ENCODE assay signal across 1 cellular context in the genomic region with DNA sequence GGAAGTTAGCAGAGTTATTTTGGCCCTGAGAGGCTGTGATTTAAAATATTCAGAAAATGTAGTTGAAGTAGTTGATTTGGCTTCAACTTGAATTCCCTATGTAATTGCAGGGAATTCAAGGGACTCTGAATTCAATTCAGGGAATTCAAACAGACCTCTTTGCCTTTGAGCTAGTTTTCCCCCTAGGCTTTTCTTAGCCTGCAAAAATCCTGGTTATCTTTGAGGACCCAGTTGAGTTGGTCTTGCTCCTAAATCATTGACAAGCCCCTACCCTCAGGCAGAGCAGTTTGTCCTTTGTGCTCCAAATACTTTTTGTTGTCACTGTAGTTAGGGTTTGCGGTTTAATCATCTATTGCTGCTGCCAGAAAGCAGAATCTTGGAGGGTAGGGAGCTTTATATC.
TF ChIP-seq lines count a peak whose summit lies in the region.

No MANE protein-coding gene starts in this region.

TF ChIP-seq in WTC11, 78 proteins besides CTCF, POLR2A, EP300 and RAD21 (continued from another document):
- no peak for TF ChIP-seq ATF2 (CRISPR knock-in tag; IDR thresholded peaks at IDR 0.05; ENCODE audit: borderline replicate concordance, low read depth)
- TF ChIP-seq RORB (CRISPR knock-in tag; IDR thresholded peaks at IDR 0.05), result no peak
- TF ChIP-seq CREB1 (CRISPR knock-in tag; IDR thresholded peaks at IDR 0.05), result no peak
- no peak for TF ChIP-seq JAZF1 (CRISPR knock-in tag; IDR thresholded peaks at IDR 0.05)
- no peak for TF ChIP-seq ZSCAN18 (CRISPR knock-in tag; IDR thresholded peaks at IDR 0.05)
- no peak for TF ChIP-seq NFYB (CRISPR knock-in tag; conservative IDR thresholded peaks at IDR 0.05; ENCODE audit: low read depth)
- TF ChIP-seq CDX4 (CRISPR knock-in tag; IDR thresholded peaks at IDR 0.05; ENCODE audit: borderline replicate concordance), result no peak
- TF ChIP-seq NFE2L1 (CRISPR knock-in tag; IDR thresholded peaks at IDR 0.05), result no peak
- TF ChIP-seq ZNF416 (CRISPR knock-in tag; IDR thresholded peaks at IDR 0.05), result no peak
- TF ChIP-seq, protein P1, sequence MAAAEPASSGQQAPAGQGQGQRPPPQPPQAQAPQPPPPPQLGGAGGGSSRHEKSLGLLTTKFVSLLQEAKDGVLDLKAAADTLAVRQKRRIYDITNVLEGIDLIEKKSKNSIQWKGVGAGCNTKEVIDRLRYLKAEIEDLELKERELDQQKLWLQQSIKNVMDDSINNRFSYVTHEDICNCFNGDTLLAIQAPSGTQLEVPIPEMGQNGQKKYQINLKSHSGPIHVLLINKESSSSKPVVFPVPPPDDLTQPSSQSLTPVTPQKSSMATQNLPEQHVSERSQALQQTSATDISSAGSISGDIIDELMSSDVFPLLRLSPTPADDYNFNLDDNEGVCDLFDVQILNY (CRISPR knock-in tag; IDR thresholded peaks at IDR 0.05), result no peak
- no peak for TF ChIP-seq FOXJ3 (CRISPR knock-in tag; IDR thresholded peaks at IDR 0.05; ENCODE audit: borderline replicate concordance)
- TF ChIP-seq FOXP1 (CRISPR knock-in tag; IDR thresholded peaks at IDR 0.05; ENCODE audit: borderline replicate concordance), result no peak
- TF ChIP-seq JUN (CRISPR knock-in tag; IDR thresholded peaks at IDR 0.05), result no peak
- no peak for TF ChIP-seq E2F4 (CRISPR knock-in tag; IDR thresholded peaks at IDR 0.05; ENCODE audit: borderline replicate concordance, low read depth)
